Comparison of ENCODE assay signal across 8 cellular contexts in genomic region chr11:125433454-125434121, GRCh38.
DNase-seq lines count a peak whose midpoint lies in the region; ATAC-seq, FAIRE-seq and TF ChIP-seq lines count a peak whose summit lies in the region.

No MANE protein-coding gene starts in this region.

- SMC1A ChIA-PET in GM12878 (lab: Charles Lee; ENCODE audit: uncharacterized antibody, unreplicated experiment) = interaction anchor here (0.6 to 1.7 kb wide), 6 partner anchors 14 to 156 kb away, joined by 3 to 6 read pairs (median 3); no protein-coding TSS in a partner anchor

- no peak for TF ChIP-seq RAD21 in GM12878 (IDR thresholded peaks at IDR 0.05; ENCODE audit: insufficient read depth, low read depth, low read length)

- H3K4me1 ChIP-seq in GM12878 (ENCODE audit: control insufficient read depth, insufficient read depth, low read length) (no peaks in the 10 kb centered on the region), iPS DF 6.9 (ENCODE audit: control insufficient read depth, insufficient read depth, low read length) (peaks cover 7% of the 10 kb centered on the region; the same call in 1 of the 2 replicates), smooth muscle cell (ENCODE audit: low read depth) (peaks cover 3% of the 10 kb centered on the region), suprapubic skin (peaks cover 2% of the 10 kb centered on the region)

- ATAC-seq in GM21528 (IDR thresholded peaks at IDR 0.05; ENCODE audit: low FRiP score, unreplicated experiment) = peak; percentile 60
- peak; percentile 88 for ATAC-seq in GM12878
- no peak for ATAC-seq in GM21447 (IDR thresholded peaks at IDR 0.05; ENCODE audit: unreplicated experiment)

- BruUV-seq in GM12878 (replicated peaks; lab: Mats Ljungman, UMichigan) = no TSS peak

- H4K20me1 ChIP-seq in GM12878 (ENCODE audit: control insufficient read depth, insufficient read depth) (no peaks in the 10 kb centered on the region), smooth muscle cell (ENCODE audit: low read depth) (no peaks in the 10 kb centered on the region)

- H3F3A ChIP-seq in smooth muscle cell (ENCODE audit: low read depth) = no peaks in the 10 kb centered on the region

- 14% methylated on average over 11 of the region's 11 CpGs for WGBS in GM12878 (ENCODE audit: insufficient coverage, insufficient replicate concordance, low lambda C conversion rate, missing lambda C conversion rate)
- WGBS in iPS DF 6.9 (ENCODE audit: insufficient coverage, insufficient read length) = no CpG with 5 or more reads among the region's 11 CpGs
- WGBS in smooth muscle cell (ENCODE audit: low lambda C conversion rate) = 21% methylated on average over 11 of the region's 11 CpGs
- WGBS in suprapubic skin = 25% methylated on average over 10 of the region's 11 CpGs

- peak; percentile 93 for DNase-seq in ELF-1 (ENCODE audit: low read depth, low spot score)
- peak; percentile 63 for DNase-seq in NCI-H1092 treated with DMSO at 0.1 percent for 48 hours (lab: John Stamatoyannopoulos, UW)
- no peak for DNase-seq in GM12878 (ENCODE audit: low read depth, low spot score)
- DNase-seq in iPS DF 6.9 (ENCODE audit: low read depth, low spot score) = peak; percentile 75
- no peak for DNase-seq in smooth muscle cell (lab: John Stamatoyannopoulos, UW; ENCODE audit: unreplicated experiment)
- DNase-seq in suprapubic skin (ENCODE audit: low spot score in 2 of 2) = no peak

- no peaks in the 10 kb centered on the region for H3K79me2 ChIP-seq in GM12878 (ENCODE audit: control insufficient read depth, insufficient read depth, low read length)
- H3K79me2 ChIP-seq in smooth muscle cell (ENCODE audit: low read depth) = no peaks in the 10 kb centered on the region

- H3K27me3 ChIP-seq in GM12878 (replicated peaks in 1 of 2; ENCODE audit: control insufficient read depth in 2 of 2, insufficient read depth in 2 of 2, low read length in 1 of 2) (no peaks in the 10 kb centered on the region), iPS DF 6.9 (ENCODE audit: control insufficient read depth, insufficient read depth, low read length) (no peaks in the 10 kb centered on the region), smooth muscle cell (ENCODE audit: low read depth) (no peaks in the 10 kb centered on the region), suprapubic skin (no peaks in the 10 kb centered on the region)

- RAD21 ChIA-PET in GM12878 (lab: Charles Lee; ENCODE audit: unreplicated experiment) = interaction anchor here (0.7 to 1.0 kb wide), 2 partner anchors 10 to 342 kb away, joined by 3 to 6 read pairs; no protein-coding TSS in a partner anchor

- TF ChIP-seq POLR2A in GM12878 (IDR thresholded peaks at IDR 0.05; ENCODE audit: low read depth, low read length) (no peak), suprapubic skin (IDR thresholded peaks at IDR 0.05) (no peak)

- TF ChIP-seq CTCF in GM12878 (IDR thresholded peaks at IDR 0.05 in 2 of 3, conservative IDR thresholded peaks at IDR 0.05 in 1 of 3; ENCODE audit: control insufficient read depth in 2 of 3, extremely low read depth in 1 of 3, insufficient read depth in 1 of 3, low read depth in 3 of 3, low read length in 3 of 3) (peak; percentile 45 to 59 (median 58); a peak in 5 of 6 replicates), smooth muscle cell (IDR thresholded peaks at IDR 0.05; ENCODE audit: borderline replicate concordance, insufficient read depth, poor library complexity, severe bottlenecking) (peak; percentile 46), suprapubic skin (IDR thresholded peaks at IDR 0.05) (peak in 1 of 2 donors; percentile 33)

- POLR2A ChIA-PET in GM12878 (lab: Charles Lee) = no interaction called here

- TF ChIP-seq EP300 in GM12878 (IDR thresholded peaks at IDR 0.05; ENCODE audit: borderline replicate concordance in 1 of 2, control insufficient read depth in 1 of 2, low read depth in 2 of 2, low read length in 2 of 2) (no peak), suprapubic skin (IDR thresholded peaks at IDR 0.05) (no peak)

- no peak for FAIRE-seq in GM12878 (lab: Jason Lieb, UNC)

- no peak overlapping the region for H3K9ac ChIP-seq in GM12878 (ENCODE audit: control insufficient read depth, insufficient read depth, low read length)
- no peak overlapping the region for H3K9ac ChIP-seq in smooth muscle cell (ENCODE audit: low read depth)

- H3K4me3 ChIP-seq in GM12878 (no peak overlapping the region), iPS DF 6.9 (ENCODE audit: low read length) (no peak overlapping the region), smooth muscle cell (no peak overlapping the region), suprapubic skin (no peak overlapping the region)

- H3K4me2 ChIP-seq in GM12878 (ENCODE audit: control insufficient read depth, insufficient read depth) (no peak overlapping the region), smooth muscle cell (no peak overlapping the region)

- H3K27ac ChIP-seq in GM12878 (ENCODE audit: control insufficient read depth, insufficient read depth) (no peak overlapping the region), iPS DF 6.9 (ENCODE audit: low read length) (no peak overlapping the region), smooth muscle cell (ENCODE audit: low read depth) (no peak overlapping the region), suprapubic skin (no peak overlapping the region)

- H3K36me3 ChIP-seq in GM12878 (ENCODE audit: control insufficient read depth in 2 of 2, insufficient read depth in 2 of 2, low read length in 1 of 2) = no peaks in the 10 kb centered on the region
- no peaks in the 10 kb centered on the region for H3K36me3 ChIP-seq in iPS DF 6.9 (ENCODE audit: control insufficient read depth, insufficient read depth, low read length)
- H3K36me3 ChIP-seq in smooth muscle cell (ENCODE audit: low read depth) = no peaks in the 10 kb centered on the region
- no peaks in the 10 kb centered on the region for H3K36me3 ChIP-seq in suprapubic skin

- CTCF ChIA-PET in GM12878 (lab: Yijun Ruan, JAX) = interaction anchor here (0.6 to 6.3 kb wide), 15 partner anchors 11 to 473 kb away, joined by 3 to 85 read pairs (median 3); no protein-coding TSS in a partner anchor

- H2AFZ ChIP-seq in GM12878 (ENCODE audit: control insufficient read depth, low read depth, low read length) (peak overlapping the region; percentile 13), smooth muscle cell (ENCODE audit: low read depth) (no peak overlapping the region)

- intact Hi-C loops in GM12878 (cut with micrococcal nuclease; ENCODE audit: unreplicated experiment) = no loop called here

- H3K9me3 ChIP-seq in GM12878 (replicated peaks; ENCODE audit: control insufficient read depth, insufficient read depth, low read length) = no peaks in the 10 kb centered on the region
- H3K9me3 ChIP-seq in iPS DF 6.9 (ENCODE audit: control insufficient read depth, insufficient read depth, low read length) = no peaks in the 10 kb centered on the region
- H3K9me3 ChIP-seq in smooth muscle cell (replicated peaks; ENCODE audit: low read depth) = no peaks in the 10 kb centered on the region
- no peaks in the 10 kb centered on the region for H3K9me3 ChIP-seq in suprapubic skin

- in situ Hi-C loops in GM12878 (cut with MboI) = no loop called here

TF ChIP-seq in GM12878, 131 proteins besides CTCF, POLR2A, EP300 and RAD21:
- TF ChIP-seq SMC3 (IDR thresholded peaks at IDR 0.05; ENCODE audit: borderline replicate concordance, low read length) = peak; percentile 14; the same call in 1 of the 2 replicates
- TF ChIP-seq RUNX3 (IDR thresholded peaks at IDR 0.05; ENCODE audit: low read length) = peak; percentile 56
- TF ChIP-seq CHD2 (IDR thresholded peaks at IDR 0.05; ENCODE audit: borderline replicate concordance, low read depth, low read length) = no peak

Comparison
In these comparisons a context has a peak if more than half of its experiments do, and no peak if none do; other contexts are left out.
1. DNase-seq: peak in ELF-1 (single experiment), NCI-H1092 treated with DMSO at 0.1 percent for 48 hours (single experiment) and iPS DF 6.9 (single experiment); none in GM12878 (single experiment), smooth muscle cell (single experiment) and suprapubic skin (0 of 2).